ENCODE assay signal across 9 cellular contexts in the genomic region with DNA sequence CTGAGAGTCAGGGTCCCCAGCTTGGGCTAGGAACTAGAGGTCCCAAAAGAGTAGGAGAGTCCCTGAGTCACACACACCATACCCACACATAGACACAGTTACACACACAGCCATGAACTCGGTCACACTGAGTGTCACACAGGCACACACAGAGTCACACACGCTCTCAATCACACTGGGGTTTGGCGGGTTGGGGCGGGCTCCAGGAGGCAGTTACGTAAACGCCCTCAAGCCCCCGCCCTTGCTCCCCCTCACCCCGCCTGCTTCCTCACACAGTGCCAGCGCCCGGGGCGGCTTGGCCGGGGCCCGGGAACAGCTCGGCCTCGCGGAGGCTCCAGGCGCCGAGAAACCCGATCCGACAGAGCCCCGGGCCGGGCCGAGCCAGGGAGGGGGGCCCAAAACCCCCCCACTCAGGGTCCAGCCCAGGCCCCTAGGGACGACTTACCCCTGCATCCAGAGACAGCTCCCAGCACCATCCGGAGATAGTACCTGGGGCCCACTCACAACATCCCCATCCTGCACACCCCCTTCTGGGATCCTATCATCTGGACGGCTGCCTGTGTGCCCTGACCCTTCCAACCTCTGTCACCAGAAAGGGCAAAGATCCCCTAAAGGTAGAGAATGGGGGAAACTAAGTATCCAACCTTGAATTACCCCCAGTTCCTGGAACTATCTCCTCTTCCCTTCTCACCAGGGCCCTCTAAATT. TPM values are rescaled to one million over a fixed set of nuclear protein-coding genes. Genes with fewer than 3 reads are reported as not detected.
DNase-seq lines count a peak whose midpoint lies in the region; ATAC-seq and TF ChIP-seq lines count a peak whose summit lies in the region.
"Had no signal": no experiment of that assay in that cellular context is flagged by ENCODE, and none has a peak within 500 bp of the region (broad histone marks: within the 10 kb centered on the region; RNA-seq: fewer than 3 reads in every experiment).

No MANE protein-coding gene starts in this region.

- DNase-seq in activated CD4-positive, alpha-beta T cell treated with anti-CD3 and anti-CD28 coated beads, Interleukin-2, amount 10 ng/mL, durations not matched to agents 24 days and 14 days = no peak
- DNase-seq in activated CD4-positive, alpha-beta T cell treated with anti-CD3 and anti-CD28 coated beads for 1 hour = no peak
- DNase-seq in cerebellar cortex (ENCODE audit: low spot score) = peak; percentile 62
- DNase-seq in left lobe of liver (ENCODE audit: low spot score) = peak; percentile 89
- peak; percentile 48 to 61 for DNase-seq in tibial nerve (ENCODE audit: low spot score in 2 of 2)
- DNase-seq in brain microvascular endothelial cell = no peak
- DNase-seq in NK-92 (lab: John Stamatoyannopoulos, UW; ENCODE audit: unreplicated experiment) = no peak
- no peak for DNase-seq in activated CD8-positive, alpha-beta memory T cell treated with anti-CD3 and anti-CD28 coated beads, Interleukin-2, amount 50 U/mL, for 4 hours

- intact Hi-C loops in activated CD4-positive, alpha-beta T cell treated with anti-CD3 and anti-CD28 coated beads, Interleukin-2, amount 10 ng/mL, durations not matched to agents 24 days and 14 days (cut with micrococcal nuclease) = loop anchor here (5.0 kb wide), 1 partner anchor 191 kb away; no protein-coding TSS in a partner anchor

- H3K36me3 ChIP-seq in tibial nerve (no peaks in the 10 kb centered on the region), brain microvascular endothelial cell (replicated peaks) (no peaks in the 10 kb centered on the region)

- in situ Hi-C loops in brain microvascular endothelial cell (cut with HindIII; ENCODE audit: low pct_ligation_motif_present, low sequenced_read_pairs) = no loop called here

- H3K4me3 Mint-ChIP-seq in activated CD4-positive, alpha-beta T cell treated with anti-CD3 and anti-CD28 coated beads, Interleukin-2, amount 10 ng/mL, durations not matched to agents 24 days and 14 days = peak overlapping the region; percentile 4

- H3K27me3 ChIP-seq in tibial nerve = peaks cover 0 to 28% of the 10 kb centered on the region in 2 donors
- H3K27me3 ChIP-seq in brain microvascular endothelial cell (replicated peaks) = peaks cover 59% of the 10 kb centered on the region

- no peaks in the 10 kb centered on the region for H3K36me3 Mint-ChIP-seq in activated CD4-positive, alpha-beta T cell treated with anti-CD3 and anti-CD28 coated beads, Interleukin-2, amount 10 ng/mL, durations not matched to agents 24 days and 14 days (ENCODE audit: low read depth)

- H3K4me3 ChIP-seq in tibial nerve (no peak overlapping the region), brain microvascular endothelial cell (ENCODE audit: low read depth, low read length) (no peak overlapping the region)

- peaks cover 62% of the 10 kb centered on the region for H3K27me3 Mint-ChIP-seq in activated CD4-positive, alpha-beta T cell treated with anti-CD3 and anti-CD28 coated beads, Interleukin-2, amount 10 ng/mL, durations not matched to agents 24 days and 14 days

- WGBS in tibial nerve, 2 donors = 4% methylated on average over 24 to 26 of the region's 26 CpGs

- peaks cover 0 to 63% (median 44%) of the 10 kb centered on the region in 4 donors for H3K4me1 ChIP-seq in tibial nerve

- H3K4me1 Mint-ChIP-seq in activated CD4-positive, alpha-beta T cell treated with anti-CD3 and anti-CD28 coated beads, Interleukin-2, amount 10 ng/mL, durations not matched to agents 24 days and 14 days = peaks cover 26% of the 10 kb centered on the region

- TF ChIP-seq CTCF in tibial nerve (IDR thresholded peaks at IDR 0.05) (no peak), brain microvascular endothelial cell (IDR thresholded peaks at IDR 0.05; ENCODE audit: low read depth, low read length, missing control alignments) (no peak)

- no peaks in the 10 kb centered on the region for H3K9me3 Mint-ChIP-seq in activated CD4-positive, alpha-beta T cell treated with anti-CD3 and anti-CD28 coated beads, Interleukin-2, amount 10 ng/mL, durations not matched to agents 24 days and 14 days

- no peaks in the 10 kb centered on the region for H3K9me3 ChIP-seq in tibial nerve

- TF ChIP-seq POLR2A in tibial nerve (IDR thresholded peaks at IDR 0.05) = no peak

- H3K27ac Mint-ChIP-seq in activated CD4-positive, alpha-beta T cell treated with anti-CD3 and anti-CD28 coated beads, Interleukin-2, amount 10 ng/mL, durations not matched to agents 24 days and 14 days = no peak overlapping the region

- peak overlapping the region; percentile 29 to 89 (median 77) for H3K27ac ChIP-seq in tibial nerve
- no peak overlapping the region for H3K27ac ChIP-seq in brain microvascular endothelial cell

- peak; percentile 54 for ATAC-seq in left lobe of liver

- peak in 1 of 2 donors; percentile 64 for TF ChIP-seq EP300 in tibial nerve (IDR thresholded peaks at IDR 0.05)

RNA-seq across cellular contexts. Expression of gene CNTFR, which starts 3.5 kb away (rescaled TPM):
- not detected in 2 replicates for total RNA-seq in activated CD4-positive, alpha-beta T cell treated with anti-CD3 and anti-CD28 coated beads, Interleukin-2, amount 10 ng/mL, durations not matched to agents 24 days and 14 days
- total RNA-seq in left lobe of liver (13.0 TPM), tibial nerve (10 to 100 TPM; 19.8 to 40.9 (median 34.7) TPM)
- total RNA-seq: NCI-H460 had no signal

RNA-seq across cellular contexts. Expression of gene RPP25L, which starts 18.8 kb away (rescaled TPM):
- total RNA-seq in activated CD4-positive, alpha-beta T cell treated with anti-CD3 and anti-CD28 coated beads, Interleukin-2, amount 10 ng/mL, durations not matched to agents 24 days and 14 days = 34.8 and 36.1 TPM in 2 replicates
- total RNA-seq in left lobe of liver (25.5 TPM), tibial nerve (10 to 100 TPM; 31.4 to 45.9 (median 45.4) TPM)

RNA-seq across cellular contexts. Expression of gene DCTN3, which starts 27.2 kb away (rescaled TPM):
- total RNA-seq in activated CD4-positive, alpha-beta T cell treated with anti-CD3 and anti-CD28 coated beads, Interleukin-2, amount 10 ng/mL, durations not matched to agents 24 days and 14 days = 50.9 and 57.0 TPM in 2 replicates
- total RNA-seq in left lobe of liver (31.4 TPM), tibial nerve (10 to 100 TPM; 64.7 to 87.5 (median 73.7) TPM)

RNA-seq across cellular contexts. Expression of gene ARID3C, which starts 35.8 kb away (rescaled TPM):
- total RNA-seq in activated CD4-positive, alpha-beta T cell treated with anti-CD3 and anti-CD28 coated beads, Interleukin-2, amount 10 ng/mL, durations not matched to agents 24 days and 14 days = 0.14 TPM in 1 of 2 replicates, not detected in the other
- total RNA-seq in left lobe of liver (8.8 TPM), tibial nerve (1 to 10 TPM in 2 of 4 donors, under 1 TPM in 2; 0.30 to 2.1 (median 1.3) TPM)
- total RNA-seq: NCI-H460 had no signal

RNA-seq across cellular contexts. Expression of gene SIGMAR1, which starts 44.5 kb away (rescaled TPM):
- 117 and 128 TPM in 2 replicates for total RNA-seq in activated CD4-positive, alpha-beta T cell treated with anti-CD3 and anti-CD28 coated beads, Interleukin-2, amount 10 ng/mL, durations not matched to agents 24 days and 14 days
- total RNA-seq in left lobe of liver (139 TPM), tibial nerve (100 to 1,000 TPM in 2 of 4 donors, 10 to 100 TPM in 2; 92.6 to 128 (median 107) TPM)

Comparison
In these comparisons a context has a peak if more than half of its experiments do, and no peak if none do; other contexts are left out.
1. DNase-seq: peak in cerebellar cortex (single experiment), left lobe of liver (single experiment) and tibial nerve (2 of 2); none in activated CD4-positive, alpha-beta T cell treated with anti-CD3 and anti-CD28 coated beads, Interleukin-2, amount 10 ng/mL, durations not matched to agents 24 days and 14 days (single experiment), activated CD4-positive, alpha-beta T cell treated with anti-CD3 and anti-CD28 coated beads for 1 hour (single experiment), brain microvascular endothelial cell (single experiment), NK-92 (single experiment) and activated CD8-positive, alpha-beta memory T cell treated with anti-CD3 and anti-CD28 coated beads, Interleukin-2, amount 50 U/mL, for 4 hours (single experiment).
2. RNA of gene CNTFR, which starts 3.5 kb away (total RNA-seq): 19.8 to 40.9 TPM in tibial nerve and 13.0 TPM in left lobe of liver (single experiment); not detected in activated CD4-positive, alpha-beta T cell treated with anti-CD3 and anti-CD28 coated beads, Interleukin-2, amount 10 ng/mL, durations not matched to agents 24 days and 14 days; every median in the first group is over 10 times any median in the second.